In genomic region chr18:55587341-55588000, GRCh38 we compare ENCODE assay signal across 8 cellular contexts. TPM values are rescaled to one million over a fixed set of nuclear protein-coding genes. Genes with fewer than 3 reads are reported as not detected.
DNase-seq lines count a peak whose midpoint lies in the region; TF ChIP-seq lines count a peak whose summit lies in the region.

No MANE protein-coding gene starts in this region.

- under 1% methylated on average over 39 of the region's 44 CpGs for WGBS in prostate gland

- H3K9me3 ChIP-seq in adipocyte (ENCODE audit: control insufficient read depth, low read length) (no peaks in the 10 kb centered on the region), left ventricle myocardium inferior (replicated peaks) (no peaks in the 10 kb centered on the region), prostate gland (no peaks in the 10 kb centered on the region)

- peak overlapping the region; percentile 90 for H3K27ac ChIP-seq in left ventricle myocardium inferior (replicated peaks)
- H3K27ac ChIP-seq in prostate gland: peak overlapping the region; percentile 83 to 85

- no peaks in the 10 kb centered on the region for H3K36me3 ChIP-seq in adipocyte (ENCODE audit: control insufficient read depth, insufficient read depth, low read length, severe bottlenecking)
- H3K36me3 ChIP-seq in left ventricle myocardium inferior: no peaks in the 10 kb centered on the region
- no peaks in the 10 kb centered on the region for H3K36me3 ChIP-seq in prostate gland

- no peak for TF ChIP-seq CTCF in left ventricle myocardium inferior (IDR thresholded peaks at IDR 0.05; ENCODE audit: borderline replicate concordance)
- no peak for TF ChIP-seq CTCF in prostate gland (IDR thresholded peaks at IDR 0.05)

- intact Hi-C loops in left ventricle myocardium inferior (cut with micrococcal nuclease): loop anchor here (5.0 to 10.0 kb wide), 2 partner anchors 73 to 280 kb away; no protein-coding TSS in a partner anchor
- intact Hi-C loops in prostate gland (cut with DNase I): loop anchor here (5.0 to 10.0 kb wide), 3 partner anchors 185 to 353 kb away; no protein-coding TSS in a partner anchor

- TF ChIP-seq POLR2A in prostate gland (IDR thresholded peaks at IDR 0.05): no peak

- peak overlapping the region; percentile 75 for H3K9ac ChIP-seq in adipocyte (ENCODE audit: low read length)

- DNase-seq in DMS153 treated with DMSO at 0.1 percent for 48 hours (lab: John Stamatoyannopoulos, UW; ENCODE audit: unreplicated experiment): peak; percentile 9
- DNase-seq in DMS153 (lab: John Stamatoyannopoulos, UW): no peak
- peak; percentile 56 for DNase-seq in NCI-H1930 (lab: John Stamatoyannopoulos, UW)
- peak; percentile 62 for DNase-seq in adipocyte (ENCODE audit: low read depth)
- peak; percentile 29 for DNase-seq in left ventricle myocardium inferior
- DNase-seq in prostate gland (ENCODE audit: low spot score): no peak
- DNase-seq in NCI-H2196 treated with DMSO at 0.1 percent for 48 hours (lab: John Stamatoyannopoulos, UW; ENCODE audit: unreplicated experiment): no peak
- DNase-seq in ureter (ENCODE audit: low spot score): no peak

- H3K4me1 ChIP-seq in adipocyte (ENCODE audit: control insufficient read depth, insufficient read depth, low read length) (peaks cover 34% of the 10 kb centered on the region), left ventricle myocardium inferior (peaks cover 62% of the 10 kb centered on the region), prostate gland (replicated peaks) (no peaks in the 10 kb centered on the region)

- H3K4me3 ChIP-seq in adipocyte (ENCODE audit: low read length): peak overlapping the region; percentile 81
- H3K4me3 ChIP-seq in left ventricle myocardium inferior: peak overlapping the region; percentile 80
- peak overlapping the region; percentile 61 to 64 for H3K4me3 ChIP-seq in prostate gland

- H3K27me3 ChIP-seq in adipocyte (replicated peaks; ENCODE audit: control insufficient read depth, insufficient read depth, low read length): no peaks in the 10 kb centered on the region
- H3K27me3 ChIP-seq in left ventricle myocardium inferior (ENCODE audit: low read depth): no peaks in the 10 kb centered on the region
- no peaks in the 10 kb centered on the region for H3K27me3 ChIP-seq in prostate gland (replicated peaks; ENCODE audit: insufficient read depth)

RNA-seq across cellular contexts. Expression of gene TCF4, which starts 0.5 kb away (rescaled TPM):
- total RNA-seq in left ventricle myocardium inferior (58.9 TPM), prostate gland (10 to 100 TPM; 29.8 to 87.2 TPM), ureter (86.7 TPM)

Comparison
In these comparisons a context has a peak if more than half of its experiments do, and no peak if none do; other contexts are left out.
1. DNase-seq: peak in DMS153 treated with DMSO at 0.1 percent for 48 hours (single experiment), NCI-H1930 (2 of 2), adipocyte (single experiment) and left ventricle myocardium inferior (single experiment); none in DMS153 (single experiment), prostate gland (single experiment), NCI-H2196 treated with DMSO at 0.1 percent for 48 hours (single experiment) and ureter (single experiment).
2. Peak in every context shown above with its lines, with median percentiles within 50 percentile points of each other: H3K4me3 ChIP-seq.